In the genomic region with DNA sequence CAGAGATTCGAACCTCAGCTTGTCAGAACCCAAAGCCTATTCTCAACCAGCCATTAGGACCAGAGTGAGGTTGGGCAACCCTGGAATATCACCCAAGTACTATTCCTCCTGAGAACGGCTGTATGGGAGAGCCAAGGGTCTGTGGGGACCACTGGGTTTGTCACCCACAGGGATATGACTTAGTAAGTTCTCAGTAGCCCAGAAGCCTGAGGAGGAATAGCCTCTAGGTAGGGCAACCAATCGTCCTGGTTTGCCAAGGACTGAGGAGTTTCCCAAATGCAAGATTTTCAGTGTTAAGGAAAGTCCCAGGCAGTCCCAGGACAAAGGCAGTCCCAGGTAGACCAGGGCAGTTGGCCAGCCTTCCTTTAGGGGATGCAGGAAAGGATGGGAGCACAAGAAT, we compare ENCODE assay signal across 8 cellular contexts. TPM values are rescaled to one million over a fixed set of nuclear protein-coding genes. Genes with fewer than 3 reads are reported as not detected.
"Had no signal": no experiment of that assay in that cellular context is flagged by ENCODE, and none has a peak within 500 bp of the region (broad histone marks: within the 10 kb centered on the region; RNA-seq: fewer than 3 reads in every experiment).

No MANE protein-coding gene starts in this region.

- H3K9me3 Mint-ChIP-seq: IgD-negative memory B cell had no signal

- H3K4me3 Mint-ChIP-seq: IgD-negative memory B cell had no signal

- FAIRE-seq: HepG2 had no signal

- ATAC-seq: HepG2 had no signal

- H3K36me3 Mint-ChIP-seq: IgD-negative memory B cell had no signal

- DNase-seq: GOT3, H7, HCEC 1CT, KBM-7 had no signal

- H3K27ac Mint-ChIP-seq: IgD-negative memory B cell had no signal

RNA-seq across cellular contexts. Expression of gene PNLIPRP2, which starts 46.7 kb away (rescaled TPM):
- total RNA-seq: H4, H7, HT1080 had no signal
- polyA plus RNA-seq: IgD-negative memory B cell had no signal
